8 cellular contexts compared by ENCODE assay signal in the genomic region with DNA sequence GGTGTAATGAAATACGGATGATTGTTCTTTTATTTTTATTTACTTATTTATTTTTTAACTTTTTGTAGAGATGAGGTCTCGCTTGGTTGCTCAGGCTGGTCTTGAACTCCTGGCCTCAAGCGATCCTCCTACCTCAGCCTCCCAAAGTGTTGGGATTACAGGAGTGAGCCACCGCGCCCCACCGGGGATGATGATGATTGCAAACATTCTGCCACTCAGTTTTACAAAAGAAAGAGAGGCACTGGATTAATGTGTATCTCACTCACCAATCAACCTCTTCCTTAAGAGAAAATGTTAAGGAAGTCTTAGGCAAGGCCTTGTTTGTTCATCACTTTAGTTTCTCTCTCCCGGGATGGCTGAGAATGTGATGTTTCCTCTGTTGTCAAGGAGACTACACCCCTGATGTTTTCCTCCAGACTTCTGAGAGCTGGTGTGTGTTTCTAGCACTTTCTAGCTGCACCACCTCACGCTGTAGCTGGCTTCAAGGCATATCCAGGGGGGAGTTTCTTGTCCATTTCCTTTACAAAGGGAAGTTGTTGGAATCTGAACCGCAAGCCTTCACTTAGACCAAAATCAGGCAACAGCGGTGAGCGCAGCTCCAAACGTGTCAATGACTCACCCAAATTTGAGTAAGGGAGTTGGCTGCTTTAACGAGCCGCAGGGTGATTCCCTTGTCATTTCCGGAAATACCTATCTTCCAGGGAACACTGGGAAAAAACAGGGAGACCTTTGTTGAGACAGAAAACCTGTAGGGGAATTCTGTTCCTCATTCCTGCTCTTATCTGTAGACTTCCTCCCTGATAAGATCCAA.
DNase-seq lines count a peak whose midpoint lies in the region; ATAC-seq lines count a peak whose summit lies in the region.

No MANE protein-coding gene starts in this region.

- no peak overlapping the region for H3K27ac ChIP-seq in iPS DF 6.9 (ENCODE audit: low read length)

- no CpG with 5 or more reads among the region's 15 CpGs for WGBS in iPS DF 6.9 (ENCODE audit: insufficient coverage, insufficient read length)

- no peak for ATAC-seq in activated CD4-positive, CD25-positive, alpha-beta regulatory T cell treated with anti-CD3 and anti-CD28 coated beads, Interleukin-2, amount 50 U/mL, for 24 hours
- ATAC-seq in GM21529 (IDR thresholded peaks at IDR 0.05; ENCODE audit: unreplicated experiment) (no peak), HG03039 (IDR thresholded peaks at IDR 0.05; ENCODE audit: unreplicated experiment) (no peak)

- no peaks in the 10 kb centered on the region; the same call in none of the 2 replicates for H3K4me1 ChIP-seq in iPS DF 6.9 (ENCODE audit: control insufficient read depth, insufficient read depth, low read length)

- peak; percentile 22 for DNase-seq in activated CD4-positive, CD25-positive, alpha-beta regulatory T cell treated with anti-CD3 and anti-CD28 coated beads, Interleukin-2, amount 50 U/mL, for 16 hours (ENCODE audit: low read depth, low spot score)
- DNase-seq in T follicular helper cell (ENCODE audit: low read depth) (peak; percentile 64), astrocyte of the hippocampus (ENCODE audit: low read depth, low spot score) (peak; percentile 97), iPS DF 6.9 (ENCODE audit: low read depth, low spot score) (no peak), skeletal muscle cell (ENCODE audit: low read depth) (peak; percentile 53)

- H3K27me3 ChIP-seq in iPS DF 6.9 (ENCODE audit: control insufficient read depth, insufficient read depth, low read length), result no peaks in the 10 kb centered on the region

- H3K36me3 ChIP-seq in iPS DF 6.9 (ENCODE audit: control insufficient read depth, insufficient read depth, low read length), result peaks cover 8% of the 10 kb centered on the region

- H3K4me3 ChIP-seq in iPS DF 6.9 (ENCODE audit: low read length), result peak overlapping the region; percentile 96; the same call in 1 of the 2 replicates
- H3K4me3 ChIP-seq in skeletal muscle cell (ENCODE audit: low read depth, low read length), result peak overlapping the region; percentile 95

- H3K9me3 ChIP-seq in iPS DF 6.9 (ENCODE audit: control insufficient read depth, insufficient read depth, low read length), result no peaks in the 10 kb centered on the region
